In genomic region chr13:91406619-91407018, GRCh38 we compare ENCODE assay signal across 1 cellular context.
TF ChIP-seq lines count a peak whose summit lies in the region.

No MANE protein-coding gene starts in this region.

TF ChIP-seq in GM12878, 131 proteins besides CTCF, POLR2A, EP300 and RAD21:
- TF ChIP-seq BHLHE40 (IDR thresholded peaks at IDR 0.05; ENCODE audit: borderline replicate concordance in 1 of 2, low read depth in 2 of 2, low read length in 1 of 2), result no peak
- peak; percentile 75; the same call in 1 of the 2 replicates for TF ChIP-seq SMC3 (IDR thresholded peaks at IDR 0.05; ENCODE audit: borderline replicate concordance, low read length)
- TF ChIP-seq HCFC1 (IDR thresholded peaks at IDR 0.05; ENCODE audit: low read length), result no peak
- no peak for TF ChIP-seq ZNF687 (IDR thresholded peaks at IDR 0.05)
- TF ChIP-seq KAT2A (conservative IDR thresholded peaks at IDR 0.05; ENCODE audit: control insufficient read depth, low read depth, low read length), result no peak
- TF ChIP-seq MTA2 (IDR thresholded peaks at IDR 0.05; ENCODE audit: low read depth), result no peak
- TF ChIP-seq, protein P1, sequence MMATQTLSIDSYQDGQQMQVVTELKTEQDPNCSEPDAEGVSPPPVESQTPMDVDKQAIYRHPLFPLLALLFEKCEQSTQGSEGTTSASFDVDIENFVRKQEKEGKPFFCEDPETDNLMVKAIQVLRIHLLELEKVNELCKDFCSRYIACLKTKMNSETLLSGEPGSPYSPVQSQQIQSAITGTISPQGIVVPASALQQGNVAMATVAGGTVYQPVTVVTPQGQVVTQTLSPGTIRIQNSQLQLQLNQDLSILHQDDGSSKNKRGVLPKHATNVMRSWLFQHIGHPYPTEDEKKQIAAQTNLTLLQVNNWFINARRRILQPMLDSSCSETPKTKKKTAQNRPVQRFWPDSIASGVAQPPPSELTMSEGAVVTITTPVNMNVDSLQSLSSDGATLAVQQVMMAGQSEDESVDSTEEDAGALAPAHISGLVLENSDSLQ (IDR thresholded peaks at IDR 0.05), result 0 out of 2 replicates have a peak, but pooled peaks have one; percentile 11
- no peak for TF ChIP-seq NR2C1 (IDR thresholded peaks at IDR 0.05)
- TF ChIP-seq CBX5 (IDR thresholded peaks at IDR 0.05; ENCODE audit: low read depth), result 0 out of 2 replicates have a peak, but pooled peaks have one; percentile 30
- TF ChIP-seq IRF4 (IDR thresholded peaks at IDR 0.05; ENCODE audit: low read depth, low read length), result peak; percentile 35; the same call in 1 of the 2 replicates
